ENCODE assay signal across 6 cellular contexts in the genomic region with DNA sequence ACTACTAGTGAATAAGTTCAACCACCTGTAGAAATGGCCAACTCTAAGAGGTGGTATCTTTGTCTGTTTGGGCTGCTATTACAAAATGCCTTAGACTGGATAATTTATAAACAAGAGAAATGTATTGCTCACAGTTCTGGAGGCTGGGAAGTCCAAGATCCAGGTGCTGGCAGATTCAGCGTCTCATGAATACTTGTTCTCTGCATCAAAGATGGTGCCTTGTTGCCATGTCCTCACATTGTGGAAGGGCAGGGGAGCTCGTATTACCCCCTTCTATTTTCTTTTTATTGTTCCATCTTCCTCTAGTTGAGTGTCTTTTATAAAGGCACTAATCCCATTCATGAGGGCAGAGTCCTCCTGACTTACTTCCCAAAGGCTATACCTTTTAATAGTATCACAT. TPM values are rescaled to one million over a fixed set of nuclear protein-coding genes. Genes with fewer than 3 reads are reported as not detected.
"Had no signal": no experiment of that assay in that cellular context is flagged by ENCODE, and none has a peak within 500 bp of the region (broad histone marks: within the 10 kb centered on the region; RNA-seq: fewer than 3 reads in every experiment).

No MANE protein-coding gene starts in this region.

- H3K9me3 Mint-ChIP-seq: IgD-negative memory B cell had no signal

- FAIRE-seq: HTR-8/SVneo, K562 had no signal

- ATAC-seq: K562 had no signal

- H3K4me3 Mint-ChIP-seq: IgD-negative memory B cell had no signal

- H3K27ac ChIP-seq: HL-60 had no signal

- H3K4me3 ChIP-seq: K562 had no signal

- H3K27me3 Mint-ChIP-seq: IgD-negative memory B cell had no signal

- DNase-seq: IMR-90, KBM-7 had no signal

- H3K27ac Mint-ChIP-seq: IgD-negative memory B cell had no signal

RNA-seq across cellular contexts. Expression of a gene that starts 58.0 kb away (rescaled TPM):
- total RNA-seq: K562 had no signal
- polyA plus RNA-seq: K562 had no signal
